20 cellular contexts compared by ENCODE assay signal in genomic region chr19:42498387-42498786, GRCh38. TPM values are rescaled to one million over a fixed set of nuclear protein-coding genes. Genes with fewer than 3 reads are reported as not detected.
DNase-seq lines count a peak whose midpoint lies in the region; FAIRE-seq and TF ChIP-seq lines count a peak whose summit lies in the region.
"Had no signal": no experiment of that assay in that cellular context is flagged by ENCODE, and none has a peak within 500 bp of the region (broad histone marks: within the 10 kb centered on the region; RNA-seq: fewer than 3 reads in every experiment).

No MANE protein-coding gene starts in this region.

- TF ChIP-seq EP300 in sigmoid colon (IDR thresholded peaks at IDR 0.05): no peak

- H3K4me3 ChIP-seq in skeletal muscle tissue (ENCODE audit: low read length in 3 of 3) (no peak overlapping the region), sigmoid colon (no peak overlapping the region)

- H3K27ac ChIP-seq in skeletal muscle tissue (ENCODE audit: low read depth, low read length): peak overlapping the region; percentile 17
- H3K27ac ChIP-seq in sigmoid colon: peak overlapping the region in 1 of 4 donors; percentile 42
- H3K27ac ChIP-seq: KMS-11 had no signal

- no peak overlapping the region for H3K9ac ChIP-seq in skeletal muscle tissue (ENCODE audit: low read depth in 1 of 3, low read length in 3 of 3)
- H3K9ac ChIP-seq: KMS-11 had no signal

- WGBS in sigmoid colon, 2 donors: 78% methylated on average over 1 of the region's 1 CpG

- no peak for TF ChIP-seq POLR2A in sigmoid colon (IDR thresholded peaks at IDR 0.05)

- DNase-seq in DMS53 treated with DMSO at 0.1 percent for 48 hours (lab: John Stamatoyannopoulos, UW; ENCODE audit: unreplicated experiment) (peak; percentile 37), NCI-H69 (lab: John Stamatoyannopoulos, UW) (peak; percentile 10), sigmoid colon (no peak)
- DNase-seq in NK-92 treated with Interleukin-12 subunit alpha and Interleukin-12 subunit beta, amount 100 ng/mL, for 24 hours (lab: John Stamatoyannopoulos, UW): no peak
- no peak for DNase-seq in stimulated activated CD4-positive, alpha-beta T cell treated with anti-CD3 and anti-CD28 coated beads, Interleukin-12 subunit alpha, Interleukin-12 subunit beta, amount 100 ng/mL, for 4 hours
- DNase-seq: activated CD4-positive, CD25-positive, alpha-beta regulatory T cell treated with anti-CD3 and anti-CD28 coated beads, Interleukin-2, amount 50 U/mL, for 72 hours; activated T-cell treated with anti-CD3 and anti-CD28 coated beads, Interleukin-2, amount 50 U/mL, for 1 hour; central memory CD4-positive, alpha-beta T cell; mesendoderm; NCI-H1436 treated with DMSO at 0.1 percent for 48 hours; NCI-H446 treated with DMSO at 0.1 percent for 48 hours; nucleus accumbens; stimulated activated naive CD8-positive, alpha-beta T cell treated with anti-CD3 and anti-CD28 coated beads, Interleukin-15, Interleukin-2, amounts not matched to agents 100 U/mL and 50 U/mL, for 24 hours had no signal

- intact Hi-C loops in sigmoid colon (cut with DNase I): no loop called here

- H3K36me3 ChIP-seq in skeletal muscle tissue (ENCODE audit: control insufficient read depth in 3 of 3, insufficient read depth in 3 of 3, low read length in 3 of 3) (no peaks in the 10 kb centered on the region), sigmoid colon (no peaks in the 10 kb centered on the region)

- H3K4me1 ChIP-seq in skeletal muscle tissue (ENCODE audit: control insufficient read depth in 3 of 3, insufficient read depth in 3 of 3, low read length in 3 of 3): peaks cover 4 to 8% (median 4%) of the 10 kb centered on the region in 3 donors
- peaks cover 0 to 5% (median 0%) of the 10 kb centered on the region in 4 donors for H3K4me1 ChIP-seq in sigmoid colon

- H3K9me3 ChIP-seq in skeletal muscle tissue (ENCODE audit: control insufficient read depth in 3 of 3, low read length in 3 of 3) (no peaks in the 10 kb centered on the region), sigmoid colon (no peaks in the 10 kb centered on the region)

- FAIRE-seq in islet of Langerhans (lab: Jason Lieb, UNC): peak; percentile 70
- FAIRE-seq: endothelial cell of umbilical vein, frontal cortex had no signal

- H3K27me3 ChIP-seq in skeletal muscle tissue (ENCODE audit: control insufficient read depth in 3 of 3, insufficient read depth in 3 of 3, low read length in 3 of 3): no peaks in the 10 kb centered on the region
- H3K27me3 ChIP-seq in sigmoid colon: no peaks in the 10 kb centered on the region

- no peak for TF ChIP-seq CTCF in sigmoid colon (IDR thresholded peaks at IDR 0.05)

RNA-seq across cellular contexts. Expression of gene CEACAM1, which starts 29.9 kb away (rescaled TPM):
- total RNA-seq in skeletal muscle tissue: 0.52 TPM
- total RNA-seq in sigmoid colon: 1 to 10 TPM in 1 of 4 donors, under 1 TPM in 3; 0.55 to 2.4 (median 0.69) TPM
- polyA plus RNA-seq in sigmoid colon: 100 to 1,000 TPM in 2 of 3 donors, 10 to 100 TPM in 1; 51.1 to 444 (median 148) TPM
- total RNA-seq: frontal cortex had no signal

RNA-seq across cellular contexts. Expression of gene CXCL17, which starts 55.6 kb away (rescaled TPM):
- total RNA-seq in skeletal muscle tissue: not detected
- total RNA-seq in sigmoid colon: not detected
- 1 to 10 TPM in 1 of 3 donors, under 1 TPM in 1, not detected in 1; 0.90 to 1.2 TPM for polyA plus RNA-seq in sigmoid colon
- total RNA-seq: endothelial cell of umbilical vein; frontal cortex; T-helper 1 cell treated with Interleukin-12 subunit alpha and Interleukin-12 subunit beta and Interleukin-4 antibody, amounts not matched to agents 30 ng/mL and 1 ng/mL, for 36 hours had no signal
- polyA plus RNA-seq: CD14-positive monocyte, endothelial cell of umbilical vein had no signal

Comparison
In these comparisons a context has a peak if more than half of its experiments do, and no peak if none do; other contexts are left out.
1. DNase-seq: peak in DMS53 treated with DMSO at 0.1 percent for 48 hours (single experiment) and NCI-H69 (single experiment); none in NK-92 treated with Interleukin-12 subunit alpha and Interleukin-12 subunit beta, amount 100 ng/mL, for 24 hours (single experiment), stimulated activated CD4-positive, alpha-beta T cell treated with anti-CD3 and anti-CD28 coated beads, Interleukin-12 subunit alpha, Interleukin-12 subunit beta, amount 100 ng/mL, for 4 hours (single experiment) and sigmoid colon (single experiment).